In the genomic region with DNA sequence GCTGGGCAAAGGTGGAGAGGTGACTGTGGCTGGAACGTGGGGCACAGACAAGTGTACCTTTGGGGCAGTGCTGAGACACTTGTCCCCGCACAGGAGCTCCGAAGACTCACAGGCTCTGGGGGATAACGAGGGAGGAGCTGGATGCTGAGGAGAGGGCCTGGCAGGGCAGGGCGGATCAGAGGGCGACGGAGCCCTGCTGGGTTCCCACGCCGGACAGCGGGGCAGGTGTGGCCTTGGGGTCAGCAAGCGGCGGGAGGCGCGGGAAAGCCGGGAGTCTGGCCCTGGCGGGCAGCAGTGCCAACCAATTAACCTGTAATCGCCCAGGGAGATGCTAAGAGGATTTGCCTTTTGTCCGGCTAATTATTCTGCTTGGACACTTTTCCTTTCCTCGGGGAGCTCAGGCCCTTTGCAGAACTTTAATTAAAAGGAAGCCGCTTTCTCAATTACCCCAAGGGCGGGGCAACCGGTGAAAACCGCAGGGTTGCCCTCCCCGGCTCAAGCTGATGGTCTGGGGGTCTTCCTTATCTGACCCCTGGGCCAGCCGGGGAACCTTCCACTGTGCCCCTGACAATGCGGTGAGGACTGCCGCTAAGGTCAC, we compare ENCODE assay signal across 21 cellular contexts.
"Had no signal": no experiment of that assay in that cellular context is flagged by ENCODE, and none has a peak within 500 bp of the region (broad histone marks: within the 10 kb centered on the region; RNA-seq: fewer than 3 reads in every experiment).

No MANE protein-coding gene starts in this region.

- H3K9ac ChIP-seq: parathyroid adenoma had no signal

- H3K79me2 ChIP-seq: parathyroid adenoma had no signal

- H3K27ac Mint-ChIP-seq: activated CD8-positive, alpha-beta memory T cell treated with anti-CD3 and anti-CD28 coated beads, Interleukin-2, amount 10 ng/mL, durations not matched to agents 7 days and 5 days; activated naive CD4-positive, alpha-beta T cell treated with anti-CD3 and anti-CD28 coated beads, Interleukin-2, amount 50 U/mL, for 24 hours; activated T-cell treated with anti-CD3 and anti-CD28 coated beads, Interleukin-2, amount 50 U/mL, for 24 hours; memory B cell; nephron progenitor cell; stimulated activated memory B cell treated with anti-CD40 and anti-IgM and Interleukin-4, amounts not matched to agents 10 μg/mL and 1 μg/mL and 100 μg/mL, for 72 hours; T-helper 2 cell treated with Interferon-gamma antibody and Interleukin-4, amounts not matched to agents 5 μg/mL and 100 μg/mL, for 36 hours had no signal

- H3K36me3 Mint-ChIP-seq: activated CD8-positive, alpha-beta memory T cell treated with anti-CD3 and anti-CD28 coated beads, Interleukin-2, amount 10 ng/mL, durations not matched to agents 7 days and 5 days; activated naive CD4-positive, alpha-beta T cell treated with anti-CD3 and anti-CD28 coated beads, Interleukin-2, amount 50 U/mL, for 24 hours; memory B cell; stimulated activated memory B cell treated with anti-CD40 and anti-IgM and Interleukin-4, amounts not matched to agents 10 μg/mL and 1 μg/mL and 100 μg/mL, for 72 hours had no signal

- FAIRE-seq: islet of Langerhans had no signal

- ATAC-seq: activated CD4-positive, CD25-positive, alpha-beta regulatory T cell treated with anti-CD3 and anti-CD28 coated beads, Interleukin-2, amount 50 U/mL, for 24 hours; activated CD8-positive, alpha-beta memory T cell treated with anti-CD3 and anti-CD28 coated beads, Interleukin-2, amount 10 ng/mL, durations not matched to agents 7 days and 5 days; left lobe of liver; stimulated activated memory B cell treated with anti-CD40 and anti-IgM and Interleukin-4, amounts not matched to agents 10 μg/mL and 1 μg/mL and 100 μg/mL, for 72 hours had no signal

- H3K27ac ChIP-seq: brain microvascular endothelial cell, dorsolateral prefrontal cortex, gastrocnemius medialis, parathyroid adenoma, spleen, transverse colon had no signal

- H3K36me3 ChIP-seq: brain microvascular endothelial cell, gastrocnemius medialis, heart right ventricle, spleen, transverse colon had no signal

- H3K9me3 ChIP-seq: gastrocnemius medialis, heart right ventricle, spleen, transverse colon had no signal

- H3K9me3 Mint-ChIP-seq: activated naive CD4-positive, alpha-beta T cell treated with anti-CD3 and anti-CD28 coated beads, Interleukin-2, amount 50 U/mL, for 24 hours; activated T-cell treated with anti-CD3 and anti-CD28 coated beads, Interleukin-2, amount 50 U/mL, for 24 hours; memory B cell; nephron progenitor cell; stimulated activated memory B cell treated with anti-CD40 and anti-IgM and Interleukin-4, amounts not matched to agents 10 μg/mL and 1 μg/mL and 100 μg/mL, for 72 hours; T-helper 2 cell treated with Interferon-gamma antibody and Interleukin-4, amounts not matched to agents 5 μg/mL and 100 μg/mL, for 36 hours had no signal

- H3K4me1 Mint-ChIP-seq: activated CD8-positive, alpha-beta memory T cell treated with anti-CD3 and anti-CD28 coated beads, Interleukin-2, amount 10 ng/mL, durations not matched to agents 7 days and 5 days; activated naive CD4-positive, alpha-beta T cell treated with anti-CD3 and anti-CD28 coated beads, Interleukin-2, amount 50 U/mL, for 24 hours; memory B cell; stimulated activated memory B cell treated with anti-CD40 and anti-IgM and Interleukin-4, amounts not matched to agents 10 μg/mL and 1 μg/mL and 100 μg/mL, for 72 hours had no signal

- H3K4me3 Mint-ChIP-seq: activated CD8-positive, alpha-beta memory T cell treated with anti-CD3 and anti-CD28 coated beads, Interleukin-2, amount 10 ng/mL, durations not matched to agents 7 days and 5 days; activated naive CD4-positive, alpha-beta T cell treated with anti-CD3 and anti-CD28 coated beads, Interleukin-2, amount 50 U/mL, for 24 hours; activated T-cell treated with anti-CD3 and anti-CD28 coated beads, Interleukin-2, amount 50 U/mL, for 24 hours; memory B cell; nephron progenitor cell; stimulated activated memory B cell treated with anti-CD40 and anti-IgM and Interleukin-4, amounts not matched to agents 10 μg/mL and 1 μg/mL and 100 μg/mL, for 72 hours; T-helper 2 cell treated with Interferon-gamma antibody and Interleukin-4, amounts not matched to agents 5 μg/mL and 100 μg/mL, for 36 hours had no signal

- H3K4me1 ChIP-seq: parathyroid adenoma had no signal

- DNase-seq: activated CD4-positive, alpha-beta T cell treated with anti-CD3 and anti-CD28 coated beads, Interleukin-2, amount 50 U/mL, for 48 hours; activated CD8-positive, alpha-beta memory T cell treated with anti-CD3 and anti-CD28 coated beads, Interleukin-2, amount 10 ng/mL, durations not matched to agents 7 days and 5 days; activated effector memory CD4-positive, alpha-beta T cell treated with Interleukin-2 at 50 U/mL for 16 hours; activated T-cell treated with anti-CD3 and anti-CD28 coated beads, Interleukin-2, amount 50 U/mL, for 24 hours; cerebellar nuclear complex; dorsolateral prefrontal cortex; gastrocnemius medialis; spleen; stimulated activated CD4-positive, alpha-beta T cell treated with anti-CD3 and anti-CD28 coated beads, Interleukin-1b, Interleukin-23, amount 100 ng/mL, for 48 hours; transverse colon had no signal

- H3K4me3 ChIP-seq: dorsolateral prefrontal cortex, spleen, transverse colon had no signal
